8 cellular contexts compared by ENCODE assay signal in the genomic region with DNA sequence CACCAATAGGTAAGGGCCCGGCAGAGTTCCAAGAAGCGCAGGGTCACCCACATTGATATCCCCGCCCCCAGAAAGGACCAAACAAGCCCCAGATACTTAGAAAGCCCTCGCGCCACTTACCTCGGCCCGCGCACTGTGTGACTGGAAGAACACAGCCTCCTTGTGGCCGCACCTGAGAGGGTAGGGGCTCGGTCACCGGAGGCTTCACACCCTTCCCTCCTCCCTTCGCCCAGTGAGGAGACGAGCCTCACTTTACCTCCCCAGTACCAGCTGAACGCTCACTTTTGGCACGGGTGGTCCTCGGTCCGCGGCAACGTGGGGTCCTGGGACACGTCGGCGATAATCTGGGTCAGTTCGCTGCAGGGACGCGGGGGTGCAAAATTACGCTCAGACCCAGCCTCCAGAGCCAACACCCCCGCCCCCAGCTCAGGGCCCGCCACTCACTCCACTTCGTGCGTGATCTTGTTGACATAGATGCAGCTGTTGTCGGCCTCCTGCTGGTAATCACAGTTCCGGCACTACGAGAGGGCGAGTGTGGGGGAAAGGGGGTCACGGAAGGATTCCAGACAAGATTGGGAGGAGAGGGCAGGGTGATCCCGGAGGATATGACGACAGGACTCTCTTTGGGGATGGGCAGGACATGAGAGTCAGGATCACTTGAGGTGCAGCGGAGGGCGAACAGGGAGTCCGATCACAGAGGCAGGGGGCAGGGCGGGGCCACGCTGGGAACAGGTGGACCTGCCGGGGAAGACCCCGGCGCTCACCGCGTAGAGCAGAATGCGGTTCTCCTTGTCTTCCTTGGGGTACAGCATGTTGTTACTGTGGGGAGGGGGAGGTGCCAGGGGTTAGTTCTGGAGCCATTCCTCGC. TPM values are rescaled to one million over a fixed set of nuclear protein-coding genes. Genes with fewer than 3 reads are reported as not detected.
DNase-seq lines count a peak whose midpoint lies in the region; ATAC-seq, FAIRE-seq and TF ChIP-seq lines count a peak whose summit lies in the region.

No MANE protein-coding gene starts in this region.

- H3K27ac ChIP-seq in KMS-11 (peak overlapping the region; percentile 67), ovary (peak overlapping the region; percentile 65 to 82)

- no peaks in the 10 kb centered on the region for H3K9me3 ChIP-seq in ovary

- H3K4me1 ChIP-seq in KMS-11 (ENCODE audit: low read depth, poor library complexity, severe bottlenecking) (peaks cover 12% of the 10 kb centered on the region), ovary (ENCODE audit: insufficient read depth) (peaks cover 12% of the 10 kb centered on the region)

- H3K4me1 Mint-ChIP-seq in activated T-cell treated with anti-CD3 and anti-CD28 coated beads, Interleukin-2, amount 50 U/mL, for 24 hours (ENCODE audit: low read depth) = peaks cover 40% of the 10 kb centered on the region

- peak overlapping the region; percentile 65 for H3K9ac ChIP-seq in KMS-11

- peak; percentile 37 for DNase-seq in activated CD4-positive, alpha-beta T cell treated with anti-CD3 and anti-CD28 coated beads for 48 hours
- DNase-seq in activated CD4-positive, alpha-beta T cell treated with anti-CD3 and anti-CD28 coated beads, Interleukin-2, amount 50 U/mL, for 1 hour = no peak
- DNase-seq in activated T-cell treated with anti-CD3 and anti-CD28 coated beads, Interleukin-2, amount 50 U/mL, for 24 hours = peak; percentile 40
- DNase-seq in fibroblast of the aortic adventitia (ENCODE audit: low read depth) (peak; percentile 31), ovary (peak; percentile 50 to 69 (median 54)), H54 (ENCODE audit: insufficient read length, low spot score) (no peak)

- TF ChIP-seq POLR2A in ovary (IDR thresholded peaks at IDR 0.05) (no peak), H54 (IDR thresholded peaks at IDR 0.05; ENCODE audit: low read depth, low read length) (no peak)

- H3K27me3 ChIP-seq in KMS-11 (ENCODE audit: insufficient read depth, low read depth) = no peaks in the 10 kb centered on the region
- no peaks in the 10 kb centered on the region for H3K27me3 ChIP-seq in ovary

- H3K4me3 ChIP-seq in KMS-11 (IDR thresholded peaks at IDR 0.05; ENCODE audit: insufficient read depth, low read depth, low read length) = no peak overlapping the region
- peak overlapping the region; percentile 78 for H3K4me3 ChIP-seq in fibroblast of the aortic adventitia (ENCODE audit: low read depth, low read length)
- H3K4me3 ChIP-seq in ovary = peak overlapping the region; percentile 64

- no peaks in the 10 kb centered on the region for H3K9me3 Mint-ChIP-seq in activated T-cell treated with anti-CD3 and anti-CD28 coated beads, Interleukin-2, amount 50 U/mL, for 24 hours

- H3K36me3 ChIP-seq in KMS-11 (ENCODE audit: insufficient read depth) = peaks cover 3% of the 10 kb centered on the region; the same call in 1 of the 2 replicates
- no peaks in the 10 kb centered on the region for H3K36me3 ChIP-seq in ovary

- WGBS in ovary, 3 donors = 3 to 4% (median 3%) methylated on average over 49 of the region's 49 CpGs

- no peak for TF ChIP-seq EP300 in ovary (IDR thresholded peaks at IDR 0.05)

- no peak for ATAC-seq in GM19023 (IDR thresholded peaks at IDR 0.05; ENCODE audit: unreplicated experiment)

- H3K4me3 Mint-ChIP-seq in activated T-cell treated with anti-CD3 and anti-CD28 coated beads, Interleukin-2, amount 50 U/mL, for 24 hours = peak overlapping the region; percentile 98

- TF ChIP-seq CTCF in KMS-11 (conservative IDR thresholded peaks at IDR 0.05; ENCODE audit: low read depth, low read length) (no peak), fibroblast of the aortic adventitia (IDR thresholded peaks at IDR 0.05; ENCODE audit: insufficient read depth, low read length) (no peak), ovary (IDR thresholded peaks at IDR 0.05) (peak in 1 of 3 donors; percentile 10)

- H3K27ac Mint-ChIP-seq in activated T-cell treated with anti-CD3 and anti-CD28 coated beads, Interleukin-2, amount 50 U/mL, for 24 hours = peak overlapping the region; percentile 97

- peak overlapping the region; percentile 86 for H2AFZ ChIP-seq in KMS-11 (ENCODE audit: low read depth)

- H3K79me2 ChIP-seq in KMS-11 (ENCODE audit: insufficient read depth, low read depth) = no peaks in the 10 kb centered on the region; the same call in 1 of the 2 replicates

- no peaks in the 10 kb centered on the region for H4K20me1 ChIP-seq in KMS-11 (ENCODE audit: insufficient read depth)

- peaks cover 82% of the 10 kb centered on the region for H3K36me3 Mint-ChIP-seq in activated T-cell treated with anti-CD3 and anti-CD28 coated beads, Interleukin-2, amount 50 U/mL, for 24 hours (ENCODE audit: low read depth)

- H3K27me3 Mint-ChIP-seq in activated T-cell treated with anti-CD3 and anti-CD28 coated beads, Interleukin-2, amount 50 U/mL, for 24 hours = no peaks in the 10 kb centered on the region

- no peak for FAIRE-seq in H54 (lab: Jason Lieb, UNC)

- intact Hi-C loops in ovary (cut with DNase I) = loop anchor here in 2 of 4 donors (2.0 kb wide), 2 partner anchors 59 to 117 kb away; partner anchors contain the start of genes THAP8 (in 1 of the 2) and WDR62 (in 1 of the 2)

- H3K4me2 ChIP-seq in KMS-11 = peak overlapping the region; percentile 75

RNA-seq across cellular contexts. Expression of gene POLR2I, which starts 0.5 kb away (rescaled TPM):
- 33.2 and 37.9 TPM in 2 replicates for total RNA-seq in fibroblast of the aortic adventitia (ENCODE audit: low replicate concordance)
- 10 to 100 TPM; 61.4 to 84.8 (median 70.0) TPM for total RNA-seq in ovary
- 10 to 100 TPM; 49.4 to 73.8 TPM for polyA plus RNA-seq in ovary

RNA-seq across cellular contexts. Expression of gene TBCB, which starts 1.1 kb away (rescaled TPM):
- total RNA-seq in fibroblast of the aortic adventitia (ENCODE audit: low replicate concordance) = 83.6 and 164 TPM in 2 replicates
- 100 to 1,000 TPM in 6 of 7 donors, 10 to 100 TPM in 1; 94.3 to 160 (median 144) TPM for total RNA-seq in ovary
- polyA plus RNA-seq in ovary = 100 to 1,000 TPM; 124 to 175 TPM

RNA-seq across cellular contexts. Expression of gene OVOL3, which starts 3.2 kb away (rescaled TPM):
- total RNA-seq in fibroblast of the aortic adventitia (ENCODE audit: low replicate concordance) (not detected in 2 replicates), ovary (not detected)
- not detected for polyA plus RNA-seq in ovary

RNA-seq across cellular contexts. Expression of gene CAPNS1, which starts 25.7 kb away (rescaled TPM):
- 55.1 and 398 TPM in 2 replicates for total RNA-seq in fibroblast of the aortic adventitia (ENCODE audit: low replicate concordance)
- 100 to 1,000 TPM in 6 of 7 donors, 10 to 100 TPM in 1; 69.4 to 571 (median 488) TPM for total RNA-seq in ovary
- 100 to 1,000 TPM; 424 to 783 TPM for polyA plus RNA-seq in ovary

RNA-seq across cellular contexts. Expression of gene COX7A1, which starts 38.1 kb away (rescaled TPM):
- total RNA-seq in fibroblast of the aortic adventitia (ENCODE audit: low replicate concordance) (5.4 and 17.0 TPM in 2 replicates), ovary (10 to 100 TPM; 39.9 to 81.4 (median 56.7) TPM)
- 10 to 100 TPM; 31.4 to 36.0 TPM for polyA plus RNA-seq in ovary

Comparison
In these comparisons a context has a peak if more than half of its experiments do, and no peak if none do; other contexts are left out.
1. DNase-seq: peak in activated CD4-positive, alpha-beta T cell treated with anti-CD3 and anti-CD28 coated beads for 48 hours (single experiment), activated T-cell treated with anti-CD3 and anti-CD28 coated beads, Interleukin-2, amount 50 U/mL, for 24 hours (single experiment), fibroblast of the aortic adventitia (single experiment) and ovary (5 of 5); none in activated CD4-positive, alpha-beta T cell treated with anti-CD3 and anti-CD28 coated beads, Interleukin-2, amount 50 U/mL, for 1 hour (single experiment) and H54 (single experiment).